Comparison of ENCODE assay signal across 24 cellular contexts in genomic region chr10:112467541-112468075, GRCh38.
"Had no signal": no experiment of that assay in that cellular context is flagged by ENCODE, and none has a peak within 500 bp of the region (broad histone marks: within the 10 kb centered on the region; RNA-seq: fewer than 3 reads in every experiment).

No MANE protein-coding gene starts in this region.

- ATAC-seq: activated T-cell treated with anti-CD3 and anti-CD28 coated beads, Interleukin-2, amount 50 U/mL, for 4 hours; esophagus mucosa; left ventricle myocardium superior; stimulated activated naive CD8-positive, alpha-beta T cell treated with anti-CD3 and anti-CD28 coated beads, Interleukin-15, Interleukin-2, amounts not matched to agents 100 U/mL and 50 U/mL, for 24 hours had no signal

- H3K27ac Mint-ChIP-seq: activated naive CD4-positive, alpha-beta T cell treated with anti-CD3 and anti-CD28 coated beads, Interleukin-2, amount 10 ng/mL, durations not matched to agents 7 days and 5 days; brain; nephron; T-helper 1 cell treated with Interleukin-12 subunit alpha and Interleukin-12 subunit beta and Interleukin-4 antibody, amounts not matched to agents 30 μg/mL and 1 μg/mL, for 36 hours had no signal

- H3K36me3 ChIP-seq: ovary, prostate gland had no signal

- H3K4me3 Mint-ChIP-seq: activated naive CD4-positive, alpha-beta T cell treated with anti-CD3 and anti-CD28 coated beads, Interleukin-2, amount 10 ng/mL, durations not matched to agents 7 days and 5 days; activated T-cell treated with anti-CD3 and anti-CD28 coated beads, Interleukin-2, amount 50 U/mL, for 4 hours; brain; nephron; T-helper 1 cell treated with Interleukin-12 subunit alpha and Interleukin-12 subunit beta and Interleukin-4 antibody, amounts not matched to agents 30 μg/mL and 1 μg/mL, for 36 hours had no signal

- H3K9me3 Mint-ChIP-seq: activated naive CD4-positive, alpha-beta T cell treated with anti-CD3 and anti-CD28 coated beads, Interleukin-2, amount 10 ng/mL, durations not matched to agents 7 days and 5 days; activated T-cell treated with anti-CD3 and anti-CD28 coated beads, Interleukin-2, amount 50 U/mL, for 4 hours; T-helper 1 cell treated with Interleukin-12 subunit alpha and Interleukin-12 subunit beta and Interleukin-4 antibody, amounts not matched to agents 30 μg/mL and 1 μg/mL, for 36 hours had no signal

- H3K9me3 ChIP-seq: neutrophil, ovary, prostate gland, upper lobe of left lung had no signal

- H3K4me2 ChIP-seq: hepatocyte had no signal

- DNase-seq: activated CD4-positive, alpha-beta T cell treated with anti-CD3 and anti-CD28 coated beads for 4 hours; activated CD4-positive, alpha-beta T cell treated with anti-CD3 and anti-CD28 coated beads, Interleukin-2, amount 50 U/mL, for 48 hours; activated CD4-positive, CD25-positive, alpha-beta regulatory T cell; activated CD8-positive, alpha-beta memory T cell treated with anti-CD3 and anti-CD28 coated beads, Interleukin-2, amount 50 U/mL, for 48 hours; activated effector memory CD4-positive, alpha-beta T cell treated with Interleukin-2 at 50 U/mL for 16 hours; activated naive CD4-positive, alpha-beta T cell treated with anti-CD3 and anti-CD28 coated beads, Interleukin-2, amount 10 ng/mL, durations not matched to agents 7 days and 5 days; activated T-cell treated with anti-CD3 and anti-CD28 coated beads, Interleukin-2, amount 50 U/mL, for 4 hours; effector memory CD4-positive, alpha-beta T cell; glutamatergic neuron; left ventricle myocardium superior; ovary; stimulated activated CD4-positive, alpha-beta T cell treated with anti-CD3 and anti-CD28 coated beads, Interleukin-4, amount 100 ng/mL, for 24 hours; stimulated activated naive CD8-positive, alpha-beta T cell treated with anti-CD3 and anti-CD28 coated beads, Interleukin-15, Interleukin-2, amounts not matched to agents 100 U/mL and 50 U/mL, for 24 hours; upper lobe of left lung had no signal

- H3K4me3 ChIP-seq: hepatocyte, ovary, prostate gland, upper lobe of left lung had no signal

- H2AFZ ChIP-seq: hepatocyte had no signal

- FAIRE-seq: colon, frontal cortex, islet of Langerhans had no signal

- H3K4me1 Mint-ChIP-seq: activated naive CD4-positive, alpha-beta T cell treated with anti-CD3 and anti-CD28 coated beads, Interleukin-2, amount 10 ng/mL, durations not matched to agents 7 days and 5 days; nephron had no signal

- H3K27ac ChIP-seq: hepatocyte, neutrophil, ovary, prostate gland, upper lobe of left lung had no signal

- H3K79me2 ChIP-seq: hepatocyte had no signal

- H3K27me3 Mint-ChIP-seq: activated naive CD4-positive, alpha-beta T cell treated with anti-CD3 and anti-CD28 coated beads, Interleukin-2, amount 10 ng/mL, durations not matched to agents 7 days and 5 days; brain had no signal

- H3K27me3 ChIP-seq: hepatocyte, neutrophil, ovary, upper lobe of left lung had no signal

- H3K4me1 ChIP-seq: prostate gland, upper lobe of left lung had no signal
